ENCODE assay signal across 8 cellular contexts in genomic region chr3:43995929-43996378, GRCh38.
DNase-seq lines count a peak whose midpoint lies in the region; ATAC-seq and TF ChIP-seq lines count a peak whose summit lies in the region.

No MANE protein-coding gene starts in this region.

- peaks cover 0 to 44% (median 31%) of the 10 kb centered on the region in 4 donors for H3K4me1 Mint-ChIP-seq in CD4-positive, CD25-positive, alpha-beta regulatory T cell
- peaks cover 12 to 42% of the 10 kb centered on the region in 2 donors for H3K4me1 Mint-ChIP-seq in natural killer cell

- ATAC-seq in CD4-positive, CD25-positive, alpha-beta regulatory T cell (ENCODE audit: low read depth in 2 of 2) = no peak
- ATAC-seq in natural killer cell (peak in 1 of 3 donors; percentile 21), GM18858 (IDR thresholded peaks at IDR 0.05; ENCODE audit: unreplicated experiment) (no peak)

- DNase-seq in CD4-positive, CD25-positive, alpha-beta regulatory T cell = peak in 1 of 3 donors; percentile 24
- DNase-seq in astrocyte of the spinal cord (ENCODE audit: low read depth, low spot score) (no peak), natural killer cell (no peak), ecto neural progenitor cell (ENCODE audit: low spot score) (no peak), iPS-NIHi11 (ENCODE audit: low spot score) (no peak), kidney glomerular epithelial cell (lab: John Stamatoyannopoulos, UW) (no peak)

- H3K4me1 ChIP-seq in CD4-positive, CD25-positive, alpha-beta regulatory T cell (ENCODE audit: control insufficient read depth, insufficient read depth, low read length, poor library complexity, severe bottlenecking) = peaks cover 43% of the 10 kb centered on the region
- peaks cover 2% of the 10 kb centered on the region; the same call in 1 of the 2 replicates for H3K4me1 ChIP-seq in HUES64 (ENCODE audit: insufficient read depth, low read length)

- under 1% methylated on average over 18 of the region's 18 CpGs for WGBS in HUES64

- H3K9me3 Mint-ChIP-seq in CD4-positive, CD25-positive, alpha-beta regulatory T cell = peaks cover 0 to 15% (median 3%) of the 10 kb centered on the region in 7 donors
- peaks cover 2 to 3% of the 10 kb centered on the region in 2 donors for H3K9me3 Mint-ChIP-seq in natural killer cell

- in situ Hi-C loops in astrocyte of the spinal cord (cut with HindIII; ENCODE audit: low sequenced_read_pairs) = no loop called here

- H3K4me3 Mint-ChIP-seq in CD4-positive, CD25-positive, alpha-beta regulatory T cell = peak overlapping the region; percentile 80 to 86 (median 84)
- H3K4me3 Mint-ChIP-seq in natural killer cell = peak overlapping the region; percentile 70

- no peak overlapping the region for H3K4me3 ChIP-seq in CD4-positive, CD25-positive, alpha-beta regulatory T cell (ENCODE audit: low read depth, low read length)
- H3K4me3 ChIP-seq in HUES64 (ENCODE audit: low read length) = peak overlapping the region; percentile 68
- peak overlapping the region; percentile 77 for H3K4me3 ChIP-seq in astrocyte of the spinal cord (ENCODE audit: low read depth, low read length)

- H3K27ac ChIP-seq in CD4-positive, CD25-positive, alpha-beta regulatory T cell (ENCODE audit: insufficient read depth, low read length, poor library complexity, severe bottlenecking) = no peak overlapping the region
- H3K27ac ChIP-seq in HUES64 (ENCODE audit: low read depth, low read length) = no peak overlapping the region

- TF ChIP-seq CTCF in astrocyte of the spinal cord (IDR thresholded peaks at IDR 0.05; ENCODE audit: low read depth, low read length) (no peak), natural killer cell (IDR thresholded peaks at IDR 0.05) (no peak)

- no peaks in the 10 kb centered on the region for H3K36me3 Mint-ChIP-seq in CD4-positive, CD25-positive, alpha-beta regulatory T cell
- H3K36me3 Mint-ChIP-seq in natural killer cell = peaks cover 2% of the 10 kb centered on the region

- intact Hi-C loops in natural killer cell (cut with micrococcal nuclease) = no loop called here

- H3K36me3 ChIP-seq in CD4-positive, CD25-positive, alpha-beta regulatory T cell (ENCODE audit: control insufficient read depth, insufficient read depth, low read length) = no peaks in the 10 kb centered on the region
- H3K36me3 ChIP-seq in HUES64 (ENCODE audit: insufficient read depth, low read length) = no peaks in the 10 kb centered on the region

- peaks cover 83% of the 10 kb centered on the region for H3K27me3 Mint-ChIP-seq in CD4-positive, CD25-positive, alpha-beta regulatory T cell
- H3K27me3 Mint-ChIP-seq in natural killer cell (ENCODE audit: low read depth in 2 of 2) = peaks cover 72 to 74% of the 10 kb centered on the region in 2 donors

- H3K27me3 ChIP-seq in CD4-positive, CD25-positive, alpha-beta regulatory T cell (ENCODE audit: control insufficient read depth, insufficient read depth, low read length) = peaks cover 42% of the 10 kb centered on the region
- peaks cover 90% of the 10 kb centered on the region for H3K27me3 ChIP-seq in HUES64 (ENCODE audit: insufficient read depth, low read length)

- H3K27ac Mint-ChIP-seq in CD4-positive, CD25-positive, alpha-beta regulatory T cell = no peak overlapping the region
- H3K27ac Mint-ChIP-seq in natural killer cell = no peak overlapping the region

- peaks cover 3 to 6% of the 10 kb centered on the region in 2 experiments for H3K9me3 ChIP-seq in CD4-positive, CD25-positive, alpha-beta regulatory T cell (ENCODE audit: control insufficient read depth in 2 of 2, low read length in 2 of 2)
- H3K9me3 ChIP-seq in HUES64 (ENCODE audit: insufficient read depth, low read depth, low read length) = peaks cover 6% of the 10 kb centered on the region; the same call in 1 of the 2 replicates

- no peak overlapping the region for H3K9ac ChIP-seq in HUES64 (ENCODE audit: low read depth, low read length)
